In the genomic region with DNA sequence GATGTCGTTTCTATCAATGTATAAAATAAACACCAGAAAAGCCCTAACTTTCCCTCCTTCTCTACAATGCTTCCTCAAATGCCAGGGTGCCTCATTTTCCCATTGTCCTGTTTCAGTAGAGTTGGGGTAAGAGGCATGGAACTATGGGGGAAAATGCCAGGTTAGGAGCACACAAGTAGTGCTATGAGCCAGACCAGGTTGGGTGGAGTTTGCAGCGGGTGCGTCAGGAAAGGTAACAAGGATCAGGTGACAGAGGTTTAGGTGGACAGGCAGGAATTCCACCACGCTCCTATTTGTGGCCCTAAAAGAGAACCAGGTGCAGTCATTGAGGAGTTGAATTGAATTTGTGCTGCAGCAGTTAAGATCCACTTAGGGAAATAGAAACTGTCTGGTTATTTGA, we compare ENCODE assay signal across 1 cellular context.
TF ChIP-seq lines count a peak whose summit lies in the region.

No MANE protein-coding gene starts in this region.

TF ChIP-seq in HCT116, 20 proteins besides CTCF, POLR2A, EP300 and RAD21:
- TF ChIP-seq ZFX (IDR thresholded peaks at IDR 0.05): no peak; the same call in 1 of the 2 replicates
- TF ChIP-seq EZH2 (IDR thresholded peaks at IDR 0.05): no peak
- no peak for TF ChIP-seq TCF7L2 (IDR thresholded peaks at IDR 0.05; ENCODE audit: borderline replicate concordance, extremely low read depth, insufficient read depth, insufficient read length)
- TF ChIP-seq SIN3A (IDR thresholded peaks at IDR 0.05; ENCODE audit: low read depth): peak; percentile 48; the same call in 1 of the 2 replicates
- TF ChIP-seq CEBPB (IDR thresholded peaks at IDR 0.05; ENCODE audit: low read depth): no peak
- no peak for TF ChIP-seq EGR1 (IDR thresholded peaks at IDR 0.05; ENCODE audit: low read depth)
- peak; percentile 50; the same call in 1 of the 2 replicates for TF ChIP-seq SP1 (IDR thresholded peaks at IDR 0.05; ENCODE audit: low read depth)
- no peak for TF ChIP-seq JUND (IDR thresholded peaks at IDR 0.05)
- TF ChIP-seq SRF (IDR thresholded peaks at IDR 0.05; ENCODE audit: low read depth): no peak
- no peak for TF ChIP-seq ELF1 (IDR thresholded peaks at IDR 0.05; ENCODE audit: borderline replicate concordance, low read depth)
- TF ChIP-seq FOSL1 (IDR thresholded peaks at IDR 0.05; ENCODE audit: low read depth): no peak
- peak; percentile 41; the same call in 1 of the 2 replicates for TF ChIP-seq CBX3 (IDR thresholded peaks at IDR 0.05; ENCODE audit: low read depth)
- TF ChIP-seq EZH2phosphoT487 (IDR thresholded peaks at IDR 0.05; ENCODE audit: borderline replicate concordance): no peak
- TF ChIP-seq MAX (IDR thresholded peaks at IDR 0.05): peak; percentile 62
- no peak for TF ChIP-seq YY1 (IDR thresholded peaks at IDR 0.05; ENCODE audit: extremely low read depth, insufficient replicate concordance, low read depth, low read length)
- no peak for TF ChIP-seq REST (IDR thresholded peaks at IDR 0.05; ENCODE audit: low read depth)
- no peak for TF ChIP-seq ZNF274 (IDR thresholded peaks at IDR 0.05; ENCODE audit: low read depth, low read length)
- no peak for TF ChIP-seq ZBTB33 (IDR thresholded peaks at IDR 0.05; ENCODE audit: extremely low read depth, insufficient replicate concordance, low read length)
- TF ChIP-seq, protein P1, sequence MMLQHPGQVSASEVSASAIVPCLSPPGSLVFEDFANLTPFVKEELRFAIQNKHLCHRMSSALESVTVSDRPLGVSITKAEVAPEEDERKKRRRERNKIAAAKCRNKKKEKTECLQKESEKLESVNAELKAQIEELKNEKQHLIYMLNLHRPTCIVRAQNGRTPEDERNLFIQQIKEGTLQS (IDR thresholded peaks at IDR 0.05): no peak
- peak; percentile 83 for TF ChIP-seq POLR2AphosphoS5 (IDR thresholded peaks at IDR 0.05; ENCODE audit: low read depth, low read length)
TF ChIP-seq in HCT116: peak in this region for 5.
